In genomic region chr17:74373838-74374606, GRCh38 we compare ENCODE assay signal across 13 cellular contexts. TPM values are rescaled to one million over a fixed set of nuclear protein-coding genes. Genes with fewer than 3 reads are reported as not detected.
DNase-seq lines count a peak whose midpoint lies in the region; ATAC-seq and TF ChIP-seq lines count a peak whose summit lies in the region.
"Had no signal": no experiment of that assay in that cellular context is flagged by ENCODE, and none has a peak within 500 bp of the region (broad histone marks: within the 10 kb centered on the region; RNA-seq: fewer than 3 reads in every experiment).

No MANE protein-coding gene starts in this region.

- H2BK15ac ChIP-seq in mesenchymal stem cell (ENCODE audit: low read depth, poor library complexity, severe bottlenecking) = no peak overlapping the region

- H3K14ac ChIP-seq in mesenchymal stem cell (ENCODE audit: low read length in 2 of 2) = no peak overlapping the region

- no peak overlapping the region for H3K23ac ChIP-seq in mesenchymal stem cell (ENCODE audit: low read length in 2 of 2)

- H3K9ac ChIP-seq in mesenchymal stem cell (ENCODE audit: low read length) = no peak overlapping the region
- H3K9ac ChIP-seq: GM23248 had no signal

- H3K4me1 Mint-ChIP-seq in natural killer cell treated with Interleukin-12 subunit alpha and Interleukin-12 subunit beta and Interleukin-15 and Interleukin-18, amount 100 ng/mL, for 72 hours (ENCODE audit: low read depth in 2 of 2) = peaks cover 14 to 17% of the 10 kb centered on the region in 2 donors
- peaks cover 16 to 19% of the 10 kb centered on the region in 2 donors for H3K4me1 Mint-ChIP-seq in natural killer cell
- no peaks in the 10 kb centered on the region for H3K4me1 Mint-ChIP-seq in endothelial cell (ENCODE audit: unreplicated experiment)

- H4K8ac ChIP-seq in mesenchymal stem cell (ENCODE audit: low read length) = no peak overlapping the region

- no peak for TF ChIP-seq CTCF in natural killer cell (IDR thresholded peaks at IDR 0.05)
- TF ChIP-seq CTCF in endothelial cell (IDR thresholded peaks at IDR 0.05; ENCODE audit: unreplicated experiment) = no peak

- no peak overlapping the region for H3K4ac ChIP-seq in mesenchymal stem cell (ENCODE audit: low read depth in 1 of 2, low read length in 2 of 2)

- H3K4me1 ChIP-seq in mesenchymal stem cell (ENCODE audit: control insufficient read depth, insufficient read depth, low read depth, low read length) = no peaks in the 10 kb centered on the region

- ATAC-seq in natural killer cell treated with Interleukin-12 subunit alpha and Interleukin-12 subunit beta and Interleukin-15 and Interleukin-18, amount 100 ng/mL, for 72 hours = no peak
- ATAC-seq in natural killer cell = no peak
- ATAC-seq: psoas muscle had no signal

- H3K4me3 ChIP-seq in mesenchymal stem cell (ENCODE audit: insufficient read depth in 1 of 2, low read depth in 1 of 2, low read length in 2 of 2) = no peak overlapping the region
- H3K4me3 ChIP-seq: GM23248, psoas muscle, upper lobe of left lung had no signal

- H3K9me3 ChIP-seq in mesenchymal stem cell (ENCODE audit: control insufficient read depth, low read length) = no peaks in the 10 kb centered on the region
- H3K9me3 ChIP-seq: psoas muscle, upper lobe of left lung had no signal

- WGBS in mesenchymal stem cell = 86% methylated on average over 15 of the region's 15 CpGs

- H3K4me2 ChIP-seq in mesenchymal stem cell (ENCODE audit: low read length, poor library complexity, severe bottlenecking) = no peak overlapping the region

- no peak overlapping the region for H2BK5ac ChIP-seq in mesenchymal stem cell (ENCODE audit: low read depth, low read length, poor library complexity, severe bottlenecking)

- no peak overlapping the region for H4K91ac ChIP-seq in mesenchymal stem cell (ENCODE audit: low read length)

- H3K27me3 Mint-ChIP-seq in natural killer cell treated with Interleukin-12 subunit alpha and Interleukin-12 subunit beta and Interleukin-15 and Interleukin-18, amount 100 ng/mL, for 72 hours = no peaks in the 10 kb centered on the region
- H3K27me3 Mint-ChIP-seq in natural killer cell (ENCODE audit: low read depth in 2 of 2) (peaks cover 0 to 5% of the 10 kb centered on the region in 2 donors), endothelial cell (ENCODE audit: unreplicated experiment) (peaks cover 4% of the 10 kb centered on the region)

- H3K36me3 Mint-ChIP-seq in natural killer cell treated with Interleukin-12 subunit alpha and Interleukin-12 subunit beta and Interleukin-15 and Interleukin-18, amount 100 ng/mL, for 72 hours = no peaks in the 10 kb centered on the region
- H3K36me3 Mint-ChIP-seq in natural killer cell = no peaks in the 10 kb centered on the region
- no peaks in the 10 kb centered on the region for H3K36me3 Mint-ChIP-seq in endothelial cell (ENCODE audit: low read depth, unreplicated experiment)

- no peak overlapping the region for H2BK12ac ChIP-seq in mesenchymal stem cell (ENCODE audit: low read length in 2 of 2)

- no peak overlapping the region for H3K27ac Mint-ChIP-seq in natural killer cell treated with Interleukin-12 subunit alpha and Interleukin-12 subunit beta and Interleukin-15 and Interleukin-18, amount 100 ng/mL, for 72 hours
- H3K27ac Mint-ChIP-seq in natural killer cell (no peak overlapping the region), endothelial cell (ENCODE audit: unreplicated experiment) (no peak overlapping the region)

- no peaks in the 10 kb centered on the region for H3K36me3 ChIP-seq in mesenchymal stem cell (ENCODE audit: control insufficient read depth in 1 of 2, insufficient read depth in 2 of 2, low read depth in 1 of 2, low read length in 2 of 2)
- H3K36me3 ChIP-seq: upper lobe of left lung had no signal

- H3K27ac ChIP-seq in mesenchymal stem cell (ENCODE audit: low read length, poor library complexity, severe bottlenecking) = no peak overlapping the region
- H3K27ac ChIP-seq: GM23248, psoas muscle, upper lobe of left lung had no signal

- no peaks in the 10 kb centered on the region for H3K9me3 Mint-ChIP-seq in natural killer cell treated with Interleukin-12 subunit alpha and Interleukin-12 subunit beta and Interleukin-15 and Interleukin-18, amount 100 ng/mL, for 72 hours
- no peaks in the 10 kb centered on the region for H3K9me3 Mint-ChIP-seq in natural killer cell
- no peaks in the 10 kb centered on the region for H3K9me3 Mint-ChIP-seq in endothelial cell (ENCODE audit: unreplicated experiment)

- H3K79me1 ChIP-seq in mesenchymal stem cell (replicated peaks; ENCODE audit: low read length, poor library complexity, severe bottlenecking) = no peaks in the 10 kb centered on the region

- no peak overlapping the region for H2BK120ac ChIP-seq in mesenchymal stem cell (ENCODE audit: low read depth, low read length)

- no peak overlapping the region for H3K4me3 Mint-ChIP-seq in natural killer cell treated with Interleukin-12 subunit alpha and Interleukin-12 subunit beta and Interleukin-15 and Interleukin-18, amount 100 ng/mL, for 72 hours
- H3K4me3 Mint-ChIP-seq in natural killer cell (no peak overlapping the region), endothelial cell (ENCODE audit: unreplicated experiment) (no peak overlapping the region)

- H3K18ac ChIP-seq in mesenchymal stem cell (ENCODE audit: low read depth in 1 of 2, low read length in 2 of 2) = no peak overlapping the region

- H3K27me3 ChIP-seq in mesenchymal stem cell (ENCODE audit: control insufficient read depth in 1 of 2, insufficient read depth in 1 of 2, low read length in 2 of 2) = peaks cover 39 to 68% of the 10 kb centered on the region in 2 experiments
- H3K27me3 ChIP-seq: upper lobe of left lung had no signal

- DNase-seq in natural killer cell treated with Interleukin-12 subunit alpha and Interleukin-12 subunit beta and Interleukin-15 and Interleukin-18, amount 100 ng/mL, for 72 hours (ENCODE audit: low spot score) = peak; percentile 28
- DNase-seq in natural killer cell = no peak
- DNase-seq in amygdala (lab: John Stamatoyannopoulos, UW) = peak in 52 of 56 donors; percentile 15 to 90 (median 64)
- peak; percentile 2 for DNase-seq in mesenchymal stem cell
- no peak for DNase-seq in effector CD4-positive, alpha-beta T cell
- DNase-seq in activated CD4-positive, alpha-beta T cell treated with anti-CD3 and anti-CD28 coated beads for 4 hours = no peak
- DNase-seq in endothelial cell (ENCODE audit: low spot score) = no peak
- DNase-seq in stimulated activated CD4-positive, alpha-beta T cell treated with anti-CD3 and anti-CD28 coated beads, Interleukin-2, amount 100 ng/mL, for 48 hours = no peak
- DNase-seq: GM23248, psoas muscle, RPMI8226, upper lobe of left lung had no signal

- H2AFZ ChIP-seq in mesenchymal stem cell (ENCODE audit: low read depth, low read length) = no peak overlapping the region
- H2AFZ ChIP-seq: GM23248 had no signal

- no peak overlapping the region for H2AK5ac ChIP-seq in mesenchymal stem cell (ENCODE audit: low read length, severe bottlenecking)

- intact Hi-C loops in natural killer cell (cut with micrococcal nuclease) = no loop called here

RNA-seq across cellular contexts. Expression of gene GPR142, which starts 6.7 kb away (rescaled TPM):
- not detected for total RNA-seq in natural killer cell treated with Interleukin-12 subunit alpha and Interleukin-12 subunit beta and Interleukin-15 and Interleukin-18, amount 100 ng/mL, for 72 hours
- total RNA-seq in natural killer cell (not detected), endothelial cell (ENCODE audit: unreplicated experiment) (0.18 TPM)
- polyA plus RNA-seq in mesenchymal stem cell (2013, experiment 1 of 2) = not detected
- not detected for polyA plus RNA-seq in mesenchymal stem cell (2013, experiment 2 of 2)
- total RNA-seq: GM23248, psoas muscle had no signal
- polyA plus RNA-seq: AG04450, GM23248, psoas muscle had no signal

RNA-seq across cellular contexts. Expression of gene BTBD17, which starts 12.4 kb away (rescaled TPM):
- not detected for total RNA-seq in natural killer cell treated with Interleukin-12 subunit alpha and Interleukin-12 subunit beta and Interleukin-15 and Interleukin-18, amount 100 ng/mL, for 72 hours
- total RNA-seq in natural killer cell (under 1 TPM in 1 of 3 donors, not detected in 2; 0.48 TPM), endothelial cell (ENCODE audit: unreplicated experiment) (2.7 TPM)
- polyA plus RNA-seq in mesenchymal stem cell (2013, experiment 1 of 2) = not detected
- not detected for polyA plus RNA-seq in mesenchymal stem cell (2013, experiment 2 of 2)
- total RNA-seq: GM23248, psoas muscle had no signal
- polyA plus RNA-seq: AG04450, psoas muscle had no signal

RNA-seq across cellular contexts. Expression of gene KIF19, which starts 48.0 kb away (rescaled TPM):
- under 1 TPM in 1 of 2 donors, not detected in 1; 0.29 TPM for total RNA-seq in natural killer cell treated with Interleukin-12 subunit alpha and Interleukin-12 subunit beta and Interleukin-15 and Interleukin-18, amount 100 ng/mL, for 72 hours
- total RNA-seq in natural killer cell = 1 to 10 TPM; 1.7 to 7.1 (median 6.1) TPM
- not detected for polyA plus RNA-seq in mesenchymal stem cell (2013, experiment 1 of 2)
- polyA plus RNA-seq in mesenchymal stem cell (2013, experiment 2 of 2) = not detected
- total RNA-seq in endothelial cell (ENCODE audit: unreplicated experiment) = 48.1 TPM
- total RNA-seq: GM23248 had no signal
- polyA plus RNA-seq: AG04450, GM23248 had no signal

RNA-seq across cellular contexts. Expression of gene GPRC5C, which starts 57.9 kb away (rescaled TPM):
- total RNA-seq in natural killer cell treated with Interleukin-12 subunit alpha and Interleukin-12 subunit beta and Interleukin-15 and Interleukin-18, amount 100 ng/mL, for 72 hours = under 1 TPM in 1 of 2 donors, not detected in 1; 0.25 TPM
- total RNA-seq in natural killer cell = under 1 TPM; 0.26 to 0.60 (median 0.29) TPM
- polyA plus RNA-seq in mesenchymal stem cell (2013, experiment 1 of 2) = 5.3 TPM
- polyA plus RNA-seq in mesenchymal stem cell (2013, experiment 2 of 2) = 5.1 TPM
- 24.7 TPM for total RNA-seq in endothelial cell (ENCODE audit: unreplicated experiment)

Comparison
In these comparisons a context has a peak if more than half of its experiments do, and no peak if none do; other contexts are left out.
1. DNase-seq: peak in natural killer cell treated with Interleukin-12 subunit alpha and Interleukin-12 subunit beta and Interleukin-15 and Interleukin-18, amount 100 ng/mL, for 72 hours (single experiment), amygdala (52 of 56) and mesenchymal stem cell (single experiment); none in natural killer cell (single experiment), effector CD4-positive, alpha-beta T cell (single experiment), activated CD4-positive, alpha-beta T cell treated with anti-CD3 and anti-CD28 coated beads for 4 hours (0 of 2), endothelial cell (single experiment) and stimulated activated CD4-positive, alpha-beta T cell treated with anti-CD3 and anti-CD28 coated beads, Interleukin-2, amount 100 ng/mL, for 48 hours (0 of 2).